Comparison of ENCODE assay signal across 11 cellular contexts in genomic region chr5:143113461-143113860, GRCh38.
"Had no signal": no experiment of that assay in that cellular context is flagged by ENCODE, and none has a peak within 500 bp of the region (broad histone marks: within the 10 kb centered on the region; RNA-seq: fewer than 3 reads in every experiment).

No MANE protein-coding gene starts in this region.

- H3K36me3 ChIP-seq: lower lobe of right lung had no signal

- H3K4me3 ChIP-seq: lower lobe of right lung had no signal

- H3K9me3 ChIP-seq: lower lobe of right lung, neutrophil had no signal

- ATAC-seq: lower lobe of right lung; naive thymus-derived CD4-positive, alpha-beta T cell had no signal

- DNase-seq: amygdala; dermis blood vessel endothelial cell; glutamatergic neuron; lower lobe of right lung; naive thymus-derived CD4-positive, alpha-beta T cell; retina; substantia nigra; T1000; trophoblast cell had no signal

- H3K27ac ChIP-seq: lower lobe of right lung, VCaP had no signal

- H3K27me3 ChIP-seq: neutrophil had no signal
